Comparison of ENCODE assay signal across 1 cellular context in the genomic region with DNA sequence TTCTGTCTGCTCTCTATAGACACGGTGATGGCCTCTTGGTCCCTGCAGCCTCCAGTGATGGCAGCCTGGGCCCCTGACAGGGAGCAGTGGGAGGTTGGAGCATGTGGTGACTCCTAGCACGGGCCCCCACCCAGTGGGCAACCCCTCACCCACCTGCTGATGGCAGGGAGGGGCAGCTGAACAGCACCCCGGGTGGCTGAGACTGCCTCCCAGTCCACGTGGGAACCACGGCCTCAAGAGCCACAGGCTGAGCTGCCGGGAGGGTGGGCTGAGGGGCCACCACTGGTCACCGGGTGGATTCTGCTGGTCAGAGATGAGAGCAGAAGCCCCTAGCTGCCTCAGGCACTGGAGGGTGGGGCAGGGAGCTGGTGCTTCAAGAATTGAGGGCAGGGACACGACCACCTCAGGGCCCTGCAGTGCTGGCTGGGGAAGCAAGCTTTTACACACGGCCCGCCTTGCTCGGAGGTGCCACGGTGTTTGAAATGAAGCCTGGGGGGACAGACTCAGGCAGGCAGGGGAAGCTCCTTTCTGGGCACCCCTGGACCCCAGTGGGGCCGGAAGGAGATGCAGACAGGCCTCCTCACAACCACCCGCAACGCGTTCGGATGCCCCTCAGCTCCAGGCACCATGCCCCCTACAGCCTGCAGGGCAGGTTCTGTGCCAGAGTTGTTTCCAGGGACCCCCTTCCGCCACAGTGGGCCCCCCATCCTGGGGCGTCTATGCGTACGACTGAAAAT.
TF ChIP-seq lines count a peak whose summit lies in the region.

No MANE protein-coding gene starts in this region.

TF ChIP-seq in K562, 482 proteins besides CTCF, POLR2A, EP300 and RAD21:
- TF ChIP-seq MEIS2 (IDR thresholded peaks at IDR 0.05; ENCODE audit: partially characterized antibody) = no peak
- TF ChIP-seq POLR2G (IDR thresholded peaks at IDR 0.05; ENCODE audit: low read depth, low read length) = peak; percentile 32; the same call in 1 of the 2 replicates
- no peak for TF ChIP-seq ZNF140 (CRISPR knock-in tag; IDR thresholded peaks at IDR 0.05)
